20 cellular contexts compared by ENCODE assay signal in the genomic region with DNA sequence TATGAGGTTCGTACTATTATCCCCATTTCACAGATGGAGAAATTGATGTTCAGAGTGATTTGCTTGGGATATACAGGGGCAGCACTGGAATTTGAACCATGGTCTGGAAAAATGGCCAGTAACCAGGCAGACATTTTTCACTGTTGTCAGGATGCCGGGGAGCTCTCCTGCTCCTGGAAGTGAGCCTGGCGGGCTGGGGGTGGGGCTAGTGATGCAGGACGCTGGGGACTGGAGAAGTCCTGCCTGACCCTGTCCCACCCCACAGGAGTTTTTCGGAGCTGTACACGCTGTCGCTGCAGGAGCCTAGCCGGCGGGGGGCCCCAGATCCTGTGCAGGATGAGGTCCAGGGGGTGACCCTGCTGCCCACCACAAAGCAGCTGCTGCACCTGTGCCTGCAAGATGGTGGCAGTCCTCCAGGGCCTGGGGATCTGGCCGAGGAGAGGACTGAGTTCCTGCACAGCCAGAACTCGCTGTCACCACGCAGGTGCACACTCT. TPM values are rescaled to one million over a fixed set of nuclear protein-coding genes. Genes with fewer than 3 reads are reported as not detected.
DNase-seq lines count a peak whose midpoint lies in the region; ATAC-seq, FAIRE-seq and TF ChIP-seq lines count a peak whose summit lies in the region.
"Had no signal": no experiment of that assay in that cellular context is flagged by ENCODE, and none has a peak within 500 bp of the region (broad histone marks: within the 10 kb centered on the region; RNA-seq: fewer than 3 reads in every experiment).

No MANE protein-coding gene starts in this region.

- 91% methylated on average over 10 of the region's 12 CpGs for WGBS in hepatocyte (ENCODE audit: low lambda C conversion rate, missing lambda C conversion rate)

- no peak overlapping the region for H3K4me2 ChIP-seq in hepatocyte

- no peak for FAIRE-seq in kidney (lab: Jason Lieb, UNC)
- FAIRE-seq: urothelium cell line had no signal

- H3K9me3 ChIP-seq in kidney (ENCODE audit: control insufficient read depth in 1 of 2, low read length in 2 of 2) (no peaks in the 10 kb centered on the region), hepatocyte (ENCODE audit: low read depth) (no peaks in the 10 kb centered on the region)
- H3K9me3 ChIP-seq: psoas muscle had no signal

- H3K27me3 Mint-ChIP-seq in type B pancreatic cell = no peaks in the 10 kb centered on the region
- H3K27me3 Mint-ChIP-seq: activated CD4-positive, alpha-beta T cell treated with anti-CD3 and anti-CD28 coated beads for 36 hours; dendritic cell treated with granulocyte-macrophage colony-stimulating factor and Interleukin-4, amounts not matched to agents 40 ng/mL and 50 ng/mL, for 4 days; stimulated activated naive CD8-positive, alpha-beta T cell treated with anti-CD3 and anti-CD28 coated beads, Interleukin-15, Interleukin-2, amounts not matched to agents 100 ng/mL and 50 ng/mL, for 24 hours had no signal

- peaks cover 23% of the 10 kb centered on the region for H3K4me1 Mint-ChIP-seq in type B pancreatic cell (ENCODE audit: unreplicated experiment)

- H3K27me3 ChIP-seq in hepatocyte = no peaks in the 10 kb centered on the region

- H4K20me1 ChIP-seq in hepatocyte (ENCODE audit: insufficient read depth, poor library complexity, severe bottlenecking) = no peaks in the 10 kb centered on the region

- intact Hi-C loops in left ventricle myocardium superior (cut with micrococcal nuclease) = no loop called here
- intact Hi-C loops in Right ventricle myocardium inferior (cut with DNase I) = no loop called here
- intact Hi-C loops in kidney (cut with DNase I) = no loop called here

- no peak overlapping the region for H3K4me3 Mint-ChIP-seq in type B pancreatic cell
- H3K4me3 Mint-ChIP-seq: activated CD4-positive, alpha-beta T cell treated with anti-CD3 and anti-CD28 coated beads for 36 hours; activated naive CD4-positive, alpha-beta T cell treated with anti-CD3 and anti-CD28 coated beads for 36 hours; dendritic cell treated with granulocyte-macrophage colony-stimulating factor and Interleukin-4, amounts not matched to agents 40 ng/mL and 50 ng/mL, for 4 days; stimulated activated naive CD8-positive, alpha-beta T cell treated with anti-CD3 and anti-CD28 coated beads, Interleukin-15, Interleukin-2, amounts not matched to agents 100 ng/mL and 50 ng/mL, for 24 hours had no signal

- TF ChIP-seq CTCF in kidney (IDR thresholded peaks at IDR 0.05; ENCODE audit: borderline replicate concordance, extremely low read depth, insufficient read depth) (no peak), type B pancreatic cell (conservative IDR thresholded peaks at IDR 0.05) (no peak), hepatocyte (IDR thresholded peaks at IDR 0.05; ENCODE audit: poor library complexity) (no peak)

- H3K36me3 ChIP-seq in kidney (ENCODE audit: control insufficient read depth in 1 of 2, insufficient read depth in 2 of 2, low read length in 2 of 2) (no peaks in the 10 kb centered on the region), hepatocyte (replicated peaks; ENCODE audit: insufficient read depth, low read depth) (no peaks in the 10 kb centered on the region)

- ATAC-seq in left ventricle myocardium superior (no peak), Right ventricle myocardium inferior (no peak), HG03457 (IDR thresholded peaks at IDR 0.05; ENCODE audit: unreplicated experiment) (no peak)
- ATAC-seq: activated CD4-positive, alpha-beta T cell treated with anti-CD3 and anti-CD28 coated beads for 36 hours; esophagus mucosa; psoas muscle had no signal

- DNase-seq in left ventricle myocardium superior (peak; percentile 45), Right ventricle myocardium inferior (ENCODE audit: missing footprints) (no peak), kidney (peak; percentile 83), type B pancreatic cell (ENCODE audit: extremely low spot score, unreplicated experiment) (no peak), hepatocyte (ENCODE audit: low spot score) (no peak)
- DNase-seq: ACHN; activated CD4-positive, alpha-beta T cell treated with anti-CD3 and anti-CD28 coated beads for 36 hours; activated CD8-positive, alpha-beta memory T cell treated with anti-CD3 and anti-CD28 coated beads, Interleukin-2, amount 50 U/mL, for 48 hours; activated naive CD4-positive, alpha-beta T cell treated with anti-CD3 and anti-CD28 coated beads for 36 hours; GM23248; kidney glomerular epithelial cell; NCI-H2171; SHP77 treated with DMSO at 0.1 percent for 48 hours; stimulated activated CD4-positive, alpha-beta T cell treated with anti-CD3 and anti-CD28 coated beads, Interleukin-12 subunit alpha, Interleukin-12 subunit beta, amount 100 ng/mL, for 4 hours had no signal

- peak overlapping the region; percentile 24 for H3K27ac Mint-ChIP-seq in type B pancreatic cell
- H3K27ac Mint-ChIP-seq: activated CD4-positive, alpha-beta T cell treated with anti-CD3 and anti-CD28 coated beads for 36 hours; activated naive CD4-positive, alpha-beta T cell treated with anti-CD3 and anti-CD28 coated beads for 36 hours; stimulated activated naive CD8-positive, alpha-beta T cell treated with anti-CD3 and anti-CD28 coated beads, Interleukin-15, Interleukin-2, amounts not matched to agents 100 ng/mL and 50 ng/mL, for 24 hours had no signal

- H3K36me3 Mint-ChIP-seq in type B pancreatic cell = peaks cover 3% of the 10 kb centered on the region

- H3K9me3 Mint-ChIP-seq in type B pancreatic cell = no peaks in the 10 kb centered on the region
- H3K9me3 Mint-ChIP-seq: activated naive CD4-positive, alpha-beta T cell treated with anti-CD3 and anti-CD28 coated beads for 36 hours; dendritic cell treated with granulocyte-macrophage colony-stimulating factor and Interleukin-4, amounts not matched to agents 40 ng/mL and 50 ng/mL, for 4 days; stimulated activated naive CD8-positive, alpha-beta T cell treated with anti-CD3 and anti-CD28 coated beads, Interleukin-15, Interleukin-2, amounts not matched to agents 100 ng/mL and 50 ng/mL, for 24 hours had no signal

- no peak overlapping the region for H2AFZ ChIP-seq in hepatocyte
- H2AFZ ChIP-seq: GM23248 had no signal

- H3K4me1 ChIP-seq in kidney (ENCODE audit: control insufficient read depth in 1 of 2, insufficient read depth in 1 of 2, low read depth in 1 of 2, low read length in 2 of 2) (peaks cover 26 to 27% of the 10 kb centered on the region in 2 donors), hepatocyte (ENCODE audit: insufficient read depth) (peaks cover 22% of the 10 kb centered on the region)

- H3K27ac ChIP-seq in kidney (ENCODE audit: low read depth in 2 of 2, low read length in 2 of 2) = no peak overlapping the region
- H3K27ac ChIP-seq in hepatocyte = no peak overlapping the region
- H3K27ac ChIP-seq: GM23248, psoas muscle had no signal

- no peaks in the 10 kb centered on the region for H3K79me2 ChIP-seq in hepatocyte

- H3K4me3 ChIP-seq in kidney (ENCODE audit: low read length in 2 of 2) (no peak overlapping the region), hepatocyte (no peak overlapping the region)
- H3K4me3 ChIP-seq: GM23248, psoas muscle had no signal

- H3K9me2 ChIP-seq in hepatocyte (replicated peaks; ENCODE audit: insufficient read depth) = no peaks in the 10 kb centered on the region

- no peak overlapping the region for H3K9ac ChIP-seq in kidney (ENCODE audit: low read length in 2 of 2)
- H3K9ac ChIP-seq: GM23248 had no signal

RNA-seq across cellular contexts. Expression of a gene that starts 11.1 kb away (rescaled TPM):
- total RNA-seq in left ventricle myocardium superior (32.0 TPM), Right ventricle myocardium inferior (28.2 TPM), kidney (71.0 TPM), type B pancreatic cell (ENCODE audit: low replicate concordance) (26.5 and 26.8 TPM in 2 replicates), hepatocyte (15.6 and 19.1 TPM in 2 replicates)
- polyA plus RNA-seq in kidney (ENCODE audit: insufficient read depth, low read depth, low replicate concordance) (46.4 TPM), hepatocyte (35.2 and 42.9 TPM in 2 replicates)

RNA-seq across cellular contexts. Expression of a gene that starts 13.7 kb away (rescaled TPM):
- total RNA-seq in left ventricle myocardium superior (40.1 TPM), Right ventricle myocardium inferior (36.7 TPM), kidney (81.6 TPM), type B pancreatic cell (ENCODE audit: low replicate concordance) (64.8 and 80.0 TPM in 2 replicates), hepatocyte (28.1 and 32.7 TPM in 2 replicates)
- polyA plus RNA-seq in kidney (ENCODE audit: insufficient read depth, low read depth, low replicate concordance) (34.8 TPM), hepatocyte (64.6 and 68.7 TPM in 2 replicates)

RNA-seq across cellular contexts. Expression of a gene that starts 33.5 kb away (rescaled TPM):
- total RNA-seq in left ventricle myocardium superior (11.8 TPM), Right ventricle myocardium inferior (12.4 TPM), kidney (44.4 TPM), type B pancreatic cell (ENCODE audit: low replicate concordance) (44.9 and 49.2 TPM in 2 replicates), hepatocyte (22.2 and 27.4 TPM in 2 replicates)
- polyA plus RNA-seq in kidney (ENCODE audit: insufficient read depth, low read depth, low replicate concordance) (13.6 TPM), hepatocyte (17.6 and 20.0 TPM in 2 replicates)

RNA-seq across cellular contexts. Expression of a gene that starts 35.0 kb away (rescaled TPM):
- 39.0 TPM for total RNA-seq in left ventricle myocardium superior
- total RNA-seq in Right ventricle myocardium inferior = 40.0 TPM
- 89.1 TPM for total RNA-seq in kidney
- 55.7 TPM for polyA plus RNA-seq in kidney (ENCODE audit: insufficient read depth, low read depth, low replicate concordance)
- 56.7 and 61.9 TPM in 2 replicates for total RNA-seq in type B pancreatic cell (ENCODE audit: low replicate concordance)
- 39.3 and 40.5 TPM in 2 replicates for total RNA-seq in hepatocyte
- polyA plus RNA-seq in hepatocyte = 55.3 and 59.5 TPM in 2 replicates

RNA-seq across cellular contexts. Expression of a gene that starts 53.4 kb away (rescaled TPM):
- 0.94 TPM for total RNA-seq in left ventricle myocardium superior
- 0.43 TPM for total RNA-seq in Right ventricle myocardium inferior
- total RNA-seq in kidney = 0.25 TPM
- not detected for polyA plus RNA-seq in kidney (ENCODE audit: insufficient read depth, low read depth, low replicate concordance)
- total RNA-seq in type B pancreatic cell (ENCODE audit: low replicate concordance) = 0.36 and 1.1 TPM in 2 replicates
- total RNA-seq in hepatocyte = not detected in 2 replicates
- 0.37 TPM in 1 of 2 replicates, not detected in the other for polyA plus RNA-seq in hepatocyte
- total RNA-seq: GM23248 had no signal
- polyA plus RNA-seq: GM23248 had no signal

Comparison
In these comparisons a context has a peak if more than half of its experiments do, and no peak if none do; other contexts are left out.
1. DNase-seq: peak in left ventricle myocardium superior (single experiment) and kidney (single experiment); none in Right ventricle myocardium inferior (single experiment), type B pancreatic cell (single experiment) and hepatocyte (single experiment).